1 cellular context compared by ENCODE assay signal in the genomic region with DNA sequence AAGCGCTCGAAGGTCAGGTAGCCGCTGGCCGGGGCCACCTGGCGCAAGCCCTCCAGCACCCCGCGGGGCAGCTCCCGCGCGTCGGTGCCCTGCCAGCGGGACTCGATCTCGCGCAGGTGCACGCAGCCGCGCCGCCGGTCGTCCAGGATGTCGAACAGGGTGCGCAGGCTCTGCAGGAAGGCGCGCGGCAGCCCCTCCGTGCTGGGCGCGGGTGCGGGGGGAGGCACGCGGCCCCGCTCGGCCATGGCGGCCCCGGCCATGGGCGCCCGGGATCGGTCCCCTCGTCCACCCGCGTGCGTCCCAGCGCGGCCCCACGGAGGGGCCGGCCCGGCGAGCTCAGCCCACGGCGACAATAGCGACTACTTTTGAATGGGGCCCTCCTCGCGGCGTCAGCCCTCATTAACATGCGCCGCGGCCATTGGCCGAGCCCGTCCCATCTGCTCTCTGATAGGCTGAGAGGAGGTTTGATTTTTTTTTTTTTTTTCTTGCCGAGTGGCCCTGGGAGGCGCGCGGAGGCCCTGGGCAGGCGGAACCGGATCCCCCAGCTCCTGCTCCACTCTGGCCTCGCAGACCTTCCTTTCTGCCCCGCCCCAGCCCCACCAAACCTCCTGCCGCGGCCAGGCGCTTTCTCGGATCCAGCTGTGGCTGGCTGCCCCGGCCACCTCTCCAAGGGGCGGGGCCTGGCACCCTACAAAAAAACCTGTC.
TF ChIP-seq lines count a peak whose summit lies in the region.

A gene with protein sequence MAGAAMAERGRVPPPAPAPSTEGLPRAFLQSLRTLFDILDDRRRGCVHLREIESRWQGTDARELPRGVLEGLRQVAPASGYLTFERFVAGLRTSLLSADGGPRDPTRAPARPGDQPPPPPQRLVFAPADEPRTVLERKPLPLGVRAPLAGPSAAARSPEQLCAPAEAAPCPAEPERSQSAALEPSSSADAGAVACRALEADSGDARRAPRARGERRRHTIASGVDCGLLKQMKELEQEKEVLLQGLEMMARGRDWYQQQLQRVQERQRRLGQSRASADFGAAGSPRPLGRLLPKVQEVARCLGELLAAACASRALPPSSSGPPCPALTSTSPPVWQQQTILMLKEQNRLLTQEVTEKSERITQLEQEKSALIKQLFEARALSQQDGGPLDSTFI (minus strand): TSS at position 357 of the 705 bp plus-strand sequence. CDS start 97 bp downstream, at position 260.

TF ChIP-seq in HepG2, 621 proteins besides CTCF, POLR2A, EP300 and RAD21 (continued from another document and continues in another):
- TF ChIP-seq, protein P1, sequence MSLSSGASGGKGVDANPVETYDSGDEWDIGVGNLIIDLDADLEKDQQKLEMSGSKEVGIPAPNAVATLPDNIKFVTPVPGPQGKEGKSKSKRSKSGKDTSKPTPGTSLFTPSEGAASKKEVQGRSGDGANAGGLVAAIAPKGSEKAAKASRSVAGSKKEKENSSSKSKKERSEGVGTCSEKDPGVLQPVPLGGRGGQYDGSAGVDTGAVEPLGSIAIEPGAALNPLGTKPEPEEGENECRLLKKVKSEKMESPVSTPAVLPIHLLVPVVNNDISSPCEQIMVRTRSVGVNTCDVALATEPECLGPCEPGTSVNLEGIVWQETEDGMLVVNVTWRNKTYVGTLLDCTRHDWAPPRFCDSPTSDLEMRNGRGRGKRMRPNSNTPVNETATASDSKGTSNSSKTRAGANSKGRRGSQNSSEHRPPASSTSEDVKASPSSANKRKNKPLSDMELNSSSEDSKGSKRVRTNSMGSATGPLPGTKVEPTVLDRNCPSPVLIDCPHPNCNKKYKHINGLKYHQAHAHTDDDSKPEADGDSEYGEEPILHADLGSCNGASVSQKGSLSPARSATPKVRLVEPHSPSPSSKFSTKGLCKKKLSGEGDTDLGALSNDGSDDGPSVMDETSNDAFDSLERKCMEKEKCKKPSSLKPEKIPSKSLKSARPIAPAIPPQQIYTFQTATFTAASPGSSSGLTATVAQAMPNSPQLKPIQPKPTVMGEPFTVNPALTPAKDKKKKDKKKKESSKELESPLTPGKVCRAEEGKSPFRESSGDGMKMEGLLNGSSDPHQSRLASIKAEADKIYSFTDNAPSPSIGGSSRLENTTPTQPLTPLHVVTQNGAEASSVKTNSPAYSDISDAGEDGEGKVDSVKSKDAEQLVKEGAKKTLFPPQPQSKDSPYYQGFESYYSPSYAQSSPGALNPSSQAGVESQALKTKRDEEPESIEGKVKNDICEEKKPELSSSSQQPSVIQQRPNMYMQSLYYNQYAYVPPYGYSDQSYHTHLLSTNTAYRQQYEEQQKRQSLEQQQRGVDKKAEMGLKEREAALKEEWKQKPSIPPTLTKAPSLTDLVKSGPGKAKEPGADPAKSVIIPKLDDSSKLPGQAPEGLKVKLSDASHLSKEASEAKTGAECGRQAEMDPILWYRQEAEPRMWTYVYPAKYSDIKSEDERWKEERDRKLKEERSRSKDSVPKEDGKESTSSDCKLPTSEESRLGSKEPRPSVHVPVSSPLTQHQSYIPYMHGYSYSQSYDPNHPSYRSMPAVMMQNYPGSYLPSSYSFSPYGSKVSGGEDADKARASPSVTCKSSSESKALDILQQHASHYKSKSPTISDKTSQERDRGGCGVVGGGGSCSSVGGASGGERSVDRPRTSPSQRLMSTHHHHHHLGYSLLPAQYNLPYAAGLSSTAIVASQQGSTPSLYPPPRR (CRISPR knock-in tag; IDR thresholded peaks at IDR 0.05; ENCODE audit: borderline replicate concordance), result no peak
- no peak for TF ChIP-seq SMARCC2 (IDR thresholded peaks at IDR 0.05)
- no peak for TF ChIP-seq MAFG (CRISPR knock-in tag; IDR thresholded peaks at IDR 0.05)
- no peak for TF ChIP-seq ETV6 (CRISPR knock-in tag; conservative IDR thresholded peaks at IDR 0.05)
- TF ChIP-seq HDAC2 (CRISPR knock-in tag; IDR thresholded peaks at IDR 0.05), result peak; percentile 39; the same call in 1 of the 2 replicates
- no peak for TF ChIP-seq TCF12 (IDR thresholded peaks at IDR 0.05)
- peak; percentile 66; the same call in 1 of the 2 replicates for TF ChIP-seq TCF12 (CRISPR knock-in tag; IDR thresholded peaks at IDR 0.05)
- no peak for TF ChIP-seq ZNF124 (CRISPR knock-in tag; IDR thresholded peaks at IDR 0.05)
- TF ChIP-seq SMYD3 (CRISPR knock-in tag; IDR thresholded peaks at IDR 0.05), result no peak
- TF ChIP-seq, protein P2, sequence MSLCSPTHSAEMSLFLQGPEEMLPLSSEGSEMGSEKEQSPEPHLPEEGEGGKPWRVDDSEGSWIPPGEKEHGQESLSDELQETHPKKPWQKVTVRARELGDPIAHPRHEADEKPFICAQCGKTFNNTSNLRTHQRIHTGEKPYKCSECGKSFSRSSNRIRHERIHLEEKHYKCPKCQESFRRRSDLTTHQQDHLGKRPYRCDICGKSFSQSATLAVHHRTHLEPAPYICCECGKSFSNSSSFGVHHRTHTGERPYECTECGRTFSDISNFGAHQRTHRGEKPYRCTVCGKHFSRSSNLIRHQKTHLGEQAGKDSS (CRISPR knock-in tag; IDR thresholded peaks at IDR 0.05; ENCODE audit: borderline replicate concordance, low read depth), result no peak
- no peak for TF ChIP-seq TRIM24 (CRISPR knock-in tag; IDR thresholded peaks at IDR 0.05)
- TF ChIP-seq PRMT3 (CRISPR knock-in tag; IDR thresholded peaks at IDR 0.05; ENCODE audit: borderline replicate concordance, low read depth), result no peak
- TF ChIP-seq, protein P3, sequence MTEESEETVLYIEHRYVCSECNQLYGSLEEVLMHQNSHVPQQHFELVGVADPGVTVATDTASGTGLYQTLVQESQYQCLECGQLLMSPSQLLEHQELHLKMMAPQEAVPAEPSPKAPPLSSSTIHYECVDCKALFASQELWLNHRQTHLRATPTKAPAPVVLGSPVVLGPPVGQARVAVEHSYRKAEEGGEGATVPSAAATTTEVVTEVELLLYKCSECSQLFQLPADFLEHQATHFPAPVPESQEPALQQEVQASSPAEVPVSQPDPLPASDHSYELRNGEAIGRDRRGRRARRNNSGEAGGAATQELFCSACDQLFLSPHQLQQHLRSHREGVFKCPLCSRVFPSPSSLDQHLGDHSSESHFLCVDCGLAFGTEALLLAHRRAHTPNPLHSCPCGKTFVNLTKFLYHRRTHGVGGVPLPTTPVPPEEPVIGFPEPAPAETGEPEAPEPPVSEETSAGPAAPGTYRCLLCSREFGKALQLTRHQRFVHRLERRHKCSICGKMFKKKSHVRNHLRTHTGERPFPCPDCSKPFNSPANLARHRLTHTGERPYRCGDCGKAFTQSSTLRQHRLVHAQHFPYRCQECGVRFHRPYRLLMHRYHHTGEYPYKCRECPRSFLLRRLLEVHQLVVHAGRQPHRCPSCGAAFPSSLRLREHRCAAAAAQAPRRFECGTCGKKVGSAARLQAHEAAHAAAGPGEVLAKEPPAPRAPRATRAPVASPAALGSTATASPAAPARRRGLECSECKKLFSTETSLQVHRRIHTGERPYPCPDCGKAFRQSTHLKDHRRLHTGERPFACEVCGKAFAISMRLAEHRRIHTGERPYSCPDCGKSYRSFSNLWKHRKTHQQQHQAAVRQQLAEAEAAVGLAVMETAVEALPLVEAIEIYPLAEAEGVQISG (CRISPR knock-in tag; IDR thresholded peaks at IDR 0.05), result 0 out of 2 replicates have a peak, but pooled peaks have one; percentile 12
- TF ChIP-seq ZNF34 (CRISPR knock-in tag; IDR thresholded peaks at IDR 0.05; ENCODE audit: borderline replicate concordance), result no peak
- TF ChIP-seq PPARG (CRISPR knock-in tag; conservative IDR thresholded peaks at IDR 0.05), result no peak; the same call in 1 of the 2 replicates
- TF ChIP-seq, protein P4, sequence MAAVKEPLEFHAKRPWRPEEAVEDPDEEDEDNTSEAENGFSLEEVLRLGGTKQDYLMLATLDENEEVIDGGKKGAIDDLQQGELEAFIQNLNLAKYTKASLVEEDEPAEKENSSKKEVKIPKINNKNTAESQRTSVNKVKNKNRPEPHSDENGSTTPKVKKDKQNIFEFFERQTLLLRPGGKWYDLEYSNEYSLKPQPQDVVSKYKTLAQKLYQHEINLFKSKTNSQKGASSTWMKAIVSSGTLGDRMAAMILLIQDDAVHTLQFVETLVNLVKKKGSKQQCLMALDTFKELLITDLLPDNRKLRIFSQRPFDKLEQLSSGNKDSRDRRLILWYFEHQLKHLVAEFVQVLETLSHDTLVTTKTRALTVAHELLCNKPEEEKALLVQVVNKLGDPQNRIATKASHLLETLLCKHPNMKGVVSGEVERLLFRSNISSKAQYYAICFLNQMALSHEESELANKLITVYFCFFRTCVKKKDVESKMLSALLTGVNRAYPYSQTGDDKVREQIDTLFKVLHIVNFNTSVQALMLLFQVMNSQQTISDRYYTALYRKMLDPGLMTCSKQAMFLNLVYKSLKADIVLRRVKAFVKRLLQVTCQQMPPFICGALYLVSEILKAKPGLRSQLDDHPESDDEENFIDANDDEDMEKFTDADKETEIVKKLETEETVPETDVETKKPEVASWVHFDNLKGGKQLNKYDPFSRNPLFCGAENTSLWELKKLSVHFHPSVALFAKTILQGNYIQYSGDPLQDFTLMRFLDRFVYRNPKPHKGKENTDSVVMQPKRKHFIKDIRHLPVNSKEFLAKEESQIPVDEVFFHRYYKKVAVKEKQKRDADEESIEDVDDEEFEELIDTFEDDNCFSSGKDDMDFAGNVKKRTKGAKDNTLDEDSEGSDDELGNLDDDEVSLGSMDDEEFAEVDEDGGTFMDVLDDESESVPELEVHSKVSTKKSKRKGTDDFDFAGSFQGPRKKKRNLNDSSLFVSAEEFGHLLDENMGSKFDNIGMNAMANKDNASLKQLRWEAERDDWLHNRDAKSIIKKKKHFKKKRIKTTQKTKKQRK (IDR thresholded peaks at IDR 0.05; ENCODE audit: low read length), result no peak
- TF ChIP-seq, protein P5, sequence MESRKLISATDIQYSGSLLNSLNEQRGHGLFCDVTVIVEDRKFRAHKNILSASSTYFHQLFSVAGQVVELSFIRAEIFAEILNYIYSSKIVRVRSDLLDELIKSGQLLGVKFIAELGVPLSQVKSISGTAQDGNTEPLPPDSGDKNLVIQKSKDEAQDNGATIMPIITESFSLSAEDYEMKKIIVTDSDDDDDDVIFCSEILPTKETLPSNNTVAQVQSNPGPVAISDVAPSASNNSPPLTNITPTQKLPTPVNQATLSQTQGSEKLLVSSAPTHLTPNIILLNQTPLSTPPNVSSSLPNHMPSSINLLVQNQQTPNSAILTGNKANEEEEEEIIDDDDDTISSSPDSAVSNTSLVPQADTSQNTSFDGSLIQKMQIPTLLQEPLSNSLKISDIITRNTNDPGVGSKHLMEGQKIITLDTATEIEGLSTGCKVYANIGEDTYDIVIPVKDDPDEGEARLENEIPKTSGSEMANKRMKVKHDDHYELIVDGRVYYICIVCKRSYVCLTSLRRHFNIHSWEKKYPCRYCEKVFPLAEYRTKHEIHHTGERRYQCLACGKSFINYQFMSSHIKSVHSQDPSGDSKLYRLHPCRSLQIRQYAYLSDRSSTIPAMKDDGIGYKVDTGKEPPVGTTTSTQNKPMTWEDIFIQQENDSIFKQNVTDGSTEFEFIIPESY (CRISPR knock-in tag; IDR thresholded peaks at IDR 0.05), result no peak
- TF ChIP-seq, protein P6, sequence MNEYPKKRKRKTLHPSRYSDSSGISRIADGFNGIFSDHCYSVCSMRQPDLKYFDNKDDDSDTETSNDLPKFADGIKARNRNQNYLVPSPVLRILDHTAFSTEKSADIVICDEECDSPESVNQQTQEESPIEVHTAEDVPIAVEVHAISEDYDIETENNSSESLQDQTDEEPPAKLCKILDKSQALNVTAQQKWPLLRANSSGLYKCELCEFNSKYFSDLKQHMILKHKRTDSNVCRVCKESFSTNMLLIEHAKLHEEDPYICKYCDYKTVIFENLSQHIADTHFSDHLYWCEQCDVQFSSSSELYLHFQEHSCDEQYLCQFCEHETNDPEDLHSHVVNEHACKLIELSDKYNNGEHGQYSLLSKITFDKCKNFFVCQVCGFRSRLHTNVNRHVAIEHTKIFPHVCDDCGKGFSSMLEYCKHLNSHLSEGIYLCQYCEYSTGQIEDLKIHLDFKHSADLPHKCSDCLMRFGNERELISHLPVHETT (CRISPR knock-in tag; conservative IDR thresholded peaks at IDR 0.05), result no peak; the same call in 1 of the 2 replicates
- TF ChIP-seq, protein P7, sequence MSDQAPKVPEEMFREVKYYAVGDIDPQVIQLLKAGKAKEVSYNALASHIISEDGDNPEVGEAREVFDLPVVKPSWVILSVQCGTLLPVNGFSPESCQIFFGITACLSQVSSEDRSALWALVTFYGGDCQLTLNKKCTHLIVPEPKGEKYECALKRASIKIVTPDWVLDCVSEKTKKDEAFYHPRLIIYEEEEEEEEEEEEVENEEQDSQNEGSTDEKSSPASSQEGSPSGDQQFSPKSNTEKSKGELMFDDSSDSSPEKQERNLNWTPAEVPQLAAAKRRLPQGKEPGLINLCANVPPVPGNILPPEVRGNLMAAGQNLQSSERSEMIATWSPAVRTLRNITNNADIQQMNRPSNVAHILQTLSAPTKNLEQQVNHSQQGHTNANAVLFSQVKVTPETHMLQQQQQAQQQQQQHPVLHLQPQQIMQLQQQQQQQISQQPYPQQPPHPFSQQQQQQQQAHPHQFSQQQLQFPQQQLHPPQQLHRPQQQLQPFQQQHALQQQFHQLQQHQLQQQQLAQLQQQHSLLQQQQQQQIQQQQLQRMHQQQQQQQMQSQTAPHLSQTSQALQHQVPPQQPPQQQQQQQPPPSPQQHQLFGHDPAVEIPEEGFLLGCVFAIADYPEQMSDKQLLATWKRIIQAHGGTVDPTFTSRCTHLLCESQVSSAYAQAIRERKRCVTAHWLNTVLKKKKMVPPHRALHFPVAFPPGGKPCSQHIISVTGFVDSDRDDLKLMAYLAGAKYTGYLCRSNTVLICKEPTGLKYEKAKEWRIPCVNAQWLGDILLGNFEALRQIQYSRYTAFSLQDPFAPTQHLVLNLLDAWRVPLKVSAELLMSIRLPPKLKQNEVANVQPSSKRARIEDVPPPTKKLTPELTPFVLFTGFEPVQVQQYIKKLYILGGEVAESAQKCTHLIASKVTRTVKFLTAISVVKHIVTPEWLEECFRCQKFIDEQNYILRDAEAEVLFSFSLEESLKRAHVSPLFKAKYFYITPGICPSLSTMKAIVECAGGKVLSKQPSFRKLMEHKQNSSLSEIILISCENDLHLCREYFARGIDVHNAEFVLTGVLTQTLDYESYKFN (CRISPR knock-in tag; conservative IDR thresholded peaks at IDR 0.05), result no peak
- no peak for TF ChIP-seq RORA (CRISPR knock-in tag; IDR thresholded peaks at IDR 0.05)
- no peak for TF ChIP-seq REL (CRISPR knock-in tag; conservative IDR thresholded peaks at IDR 0.05)
- no peak; the same call in 1 of the 2 replicates for TF ChIP-seq ZNF709 (CRISPR knock-in tag; IDR thresholded peaks at IDR 0.05)
- no peak for TF ChIP-seq SATB2 (CRISPR knock-in tag; IDR thresholded peaks at IDR 0.05)
- TF ChIP-seq TEAD3 (CRISPR knock-in tag; optimal IDR thresholded peaks at IDR 0.05; ENCODE audit: borderline replicate concordance), result no peak
- TF ChIP-seq, protein P8, sequence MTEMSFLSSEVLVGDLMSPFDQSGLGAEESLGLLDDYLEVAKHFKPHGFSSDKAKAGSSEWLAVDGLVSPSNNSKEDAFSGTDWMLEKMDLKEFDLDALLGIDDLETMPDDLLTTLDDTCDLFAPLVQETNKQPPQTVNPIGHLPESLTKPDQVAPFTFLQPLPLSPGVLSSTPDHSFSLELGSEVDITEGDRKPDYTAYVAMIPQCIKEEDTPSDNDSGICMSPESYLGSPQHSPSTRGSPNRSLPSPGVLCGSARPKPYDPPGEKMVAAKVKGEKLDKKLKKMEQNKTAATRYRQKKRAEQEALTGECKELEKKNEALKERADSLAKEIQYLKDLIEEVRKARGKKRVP (CRISPR knock-in tag; IDR thresholded peaks at IDR 0.05), result no peak
- TF ChIP-seq ZNF232 (CRISPR knock-in tag; IDR thresholded peaks at IDR 0.05; ENCODE audit: borderline replicate concordance), result no peak; the same call in 1 of the 2 replicates
- no peak for TF ChIP-seq RARA (CRISPR knock-in tag; IDR thresholded peaks at IDR 0.05)
- no peak for TF ChIP-seq STAT5B (CRISPR knock-in tag; IDR thresholded peaks at IDR 0.05)
- TF ChIP-seq, protein P9, sequence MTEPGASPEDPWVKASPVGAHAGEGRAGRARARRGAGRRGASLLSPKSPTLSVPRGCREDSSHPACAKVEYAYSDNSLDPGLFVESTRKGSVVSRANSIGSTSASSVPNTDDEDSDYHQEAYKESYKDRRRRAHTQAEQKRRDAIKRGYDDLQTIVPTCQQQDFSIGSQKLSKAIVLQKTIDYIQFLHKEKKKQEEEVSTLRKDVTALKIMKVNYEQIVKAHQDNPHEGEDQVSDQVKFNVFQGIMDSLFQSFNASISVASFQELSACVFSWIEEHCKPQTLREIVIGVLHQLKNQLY (CRISPR knock-in tag; IDR thresholded peaks at IDR 0.05), result no peak
- no peak for TF ChIP-seq FOXJ3 (CRISPR knock-in tag; IDR thresholded peaks at IDR 0.05; ENCODE audit: borderline replicate concordance)
- TF ChIP-seq ZNF10 (CRISPR knock-in tag; IDR thresholded peaks at IDR 0.05; ENCODE audit: borderline replicate concordance, low read depth), result no peak
